8 cellular contexts compared by ENCODE assay signal in the genomic region with DNA sequence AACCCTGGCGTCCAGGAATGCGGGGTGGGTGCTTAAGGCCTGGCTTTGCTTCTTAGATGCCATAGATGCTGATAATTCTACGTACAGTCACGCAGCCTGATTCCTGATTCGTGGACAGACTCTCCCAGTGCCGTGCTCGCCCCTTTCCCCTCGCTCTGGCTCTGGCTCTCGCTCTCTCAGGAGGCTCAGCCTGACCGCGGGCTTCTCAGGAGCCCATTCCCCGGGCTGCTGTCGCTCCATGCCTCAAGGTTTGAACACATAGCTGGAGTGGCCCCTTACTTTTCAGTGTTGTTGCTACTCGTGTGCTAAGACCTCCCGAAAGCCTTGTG. TPM values are rescaled to one million over a fixed set of nuclear protein-coding genes. Genes with fewer than 3 reads are reported as not detected.
A peak's percentile ranks its signal among the peaks of the same experiment; 100 is the strongest.
DNase-seq lines count a peak whose midpoint lies in the region; ATAC-seq, FAIRE-seq and TF ChIP-seq lines count a peak whose summit lies in the region.

No MANE protein-coding gene starts in this region.

- FAIRE-seq in H54 (lab: Jason Lieb, UNC) (no peak), HTR-8/SVneo (lab: Jason Lieb, UNC) (no peak)

- DNase-seq in Right ventricle myocardium inferior (ENCODE audit: missing footprints) (no peak), cardiac septum (ENCODE audit: low spot score) (no peak), Peyer's patch (peak in 2 of 3 donors; percentile 22 to 53), epithelial cell of proximal tubule (ENCODE audit: low read depth) (no peak), H54 (ENCODE audit: insufficient read length, low spot score) (no peak), HTR-8/SVneo (ENCODE audit: insufficient read length, low spot score) (no peak)
- DNase-seq in naive thymus-derived CD8-positive, alpha-beta T cell = no peak

- H3K36me3 ChIP-seq in Peyer's patch = no peaks in the 10 kb centered on the region

- H3K27me3 ChIP-seq in Peyer's patch = no peaks in the 10 kb centered on the region

- peaks cover 0 to 3% (median 0%) of the 10 kb centered on the region in 9 donors for H3K9me3 Mint-ChIP-seq in naive thymus-derived CD8-positive, alpha-beta T cell

- no peaks in the 10 kb centered on the region for H3K9me3 ChIP-seq in Peyer's patch

- TF ChIP-seq POLR2A in Peyer's patch (IDR thresholded peaks at IDR 0.05) (no peak), H54 (IDR thresholded peaks at IDR 0.05; ENCODE audit: low read depth, low read length) (no peak)

- peak overlapping the region; percentile 81 to 94 (median 86) for H3K27ac ChIP-seq in Peyer's patch

- intact Hi-C loops in Right ventricle myocardium inferior (cut with DNase I) = no loop called here
- intact Hi-C loops in cardiac septum (cut with DNase I) = no loop called here

- H3K4me1 ChIP-seq in Peyer's patch = no peaks in the 10 kb centered on the region

- H3K27me3 Mint-ChIP-seq in naive thymus-derived CD8-positive, alpha-beta T cell = peaks cover 0 to 2% (median 0%) of the 10 kb centered on the region in 5 donors

- TF ChIP-seq CTCF in Peyer's patch (IDR thresholded peaks at IDR 0.05) = no peak
- TF ChIP-seq CTCF in epithelial cell of proximal tubule (conservative IDR thresholded peaks at IDR 0.05; ENCODE audit: low read depth, low read length) = no peak

- H3K4me3 Mint-ChIP-seq in naive thymus-derived CD8-positive, alpha-beta T cell = peak overlapping the region; percentile 87 to 96 (median 93)

- peak overlapping the region; percentile 89 to 99 (median 95) for H3K27ac Mint-ChIP-seq in naive thymus-derived CD8-positive, alpha-beta T cell

- H3K4me1 Mint-ChIP-seq in naive thymus-derived CD8-positive, alpha-beta T cell = peaks cover 9 to 33% (median 18%) of the 10 kb centered on the region in 4 donors

- POLR2A ChIA-PET in naive thymus-derived CD8-positive, alpha-beta T cell (lab: Charles Lee) = interaction anchor here (1.4 kb wide), 1 partner anchor 499 kb away, joined by 4 read pairs; the partner anchor contains the start of gene LAS1L

- peak; percentile 71 for ATAC-seq in Right ventricle myocardium inferior
- ATAC-seq in HG02870 (IDR thresholded peaks at IDR 0.05; ENCODE audit: unreplicated experiment) = peak; percentile 35
- peak; percentile 16 to 31 for ATAC-seq in naive thymus-derived CD8-positive, alpha-beta T cell

- H3K4me3 ChIP-seq in Peyer's patch = peak overlapping the region; percentile 53 to 84 (median 63)
- H3K4me3 ChIP-seq in epithelial cell of proximal tubule (ENCODE audit: low read depth, low read length) = peak overlapping the region; percentile 67

- H3K36me3 Mint-ChIP-seq in naive thymus-derived CD8-positive, alpha-beta T cell = peaks cover 0 to 5% (median 0%) of the 10 kb centered on the region in 3 donors

RNA-seq across cellular contexts. Expression of gene ZC3H12B, which starts 0.8 kb away (rescaled TPM):
- total RNA-seq in Right ventricle myocardium inferior (0.32 TPM), cardiac septum (0.89 TPM), Peyer's patch (1 to 10 TPM; 1.4 to 3.9 (median 2.8) TPM), epithelial cell of proximal tubule (under 0.01 TPM in 2 replicates)
- total RNA-seq in naive thymus-derived CD8-positive, alpha-beta T cell = 1 to 10 TPM; 6.6 to 7.6 TPM
- under 1 TPM; 0.26 to 0.96 (median 0.50) TPM for polyA plus RNA-seq in naive thymus-derived CD8-positive, alpha-beta T cell

RNA-seq across cellular contexts. Expression of gene ZC4H2, which starts 59.2 kb away (rescaled TPM):
- total RNA-seq in Right ventricle myocardium inferior (3.9 TPM), cardiac septum (4.8 TPM), Peyer's patch (10 to 100 TPM in 2 of 4 donors, 1 to 10 TPM in 2; 6.7 to 24.8 (median 11.4) TPM), epithelial cell of proximal tubule (15.3 and 18.9 TPM in 2 replicates)
- total RNA-seq in naive thymus-derived CD8-positive, alpha-beta T cell = 10 to 100 TPM; 12.9 to 18.3 TPM
- polyA plus RNA-seq in naive thymus-derived CD8-positive, alpha-beta T cell = 10 to 100 TPM in 2 of 3 donors, 1 to 10 TPM in 1; 8.7 to 12.6 (median 10.4) TPM

Comparison
In these comparisons a context has a peak if more than half of its experiments do, and no peak if none do; other contexts are left out.
1. DNase-seq: peak in Peyer's patch (2 of 3); none in Right ventricle myocardium inferior (single experiment), cardiac septum (single experiment), epithelial cell of proximal tubule (single experiment), naive thymus-derived CD8-positive, alpha-beta T cell (0 of 10), H54 (single experiment) and HTR-8/SVneo (single experiment).
2. Peak in every context shown above with its lines, with median percentiles within 50 percentile points of each other: ATAC-seq.